ENCODE assay signal across 18 cellular contexts in genomic region chr10:50279489-50279888, GRCh38. TPM values are rescaled to one million over a fixed set of nuclear protein-coding genes. Genes with fewer than 3 reads are reported as not detected.
A peak's percentile ranks its signal among the peaks of the same experiment; 100 is the strongest.
DNase-seq lines count a peak whose midpoint lies in the region; ATAC-seq and TF ChIP-seq lines count a peak whose summit lies in the region.
"Had no signal": no experiment of that assay in that cellular context is flagged by ENCODE, and none has a peak within 500 bp of the region (broad histone marks: within the 10 kb centered on the region; RNA-seq: fewer than 3 reads in every experiment).

No MANE protein-coding gene starts in this region.

- H3K4me1 ChIP-seq in SK-N-SH (ENCODE audit: control insufficient read depth in 1 of 2, insufficient read depth in 2 of 2, low read depth in 1 of 2, low read length in 1 of 2) (no peaks in the 10 kb centered on the region), hepatocyte (ENCODE audit: insufficient read depth) (peaks cover 5% of the 10 kb centered on the region)
- H3K4me1 ChIP-seq: gastrocnemius medialis, spleen, upper lobe of left lung had no signal

- no peak for TF ChIP-seq RAD21 in SK-N-SH (IDR thresholded peaks at IDR 0.05; ENCODE audit: low read length)

- H3K9ac ChIP-seq in SK-N-SH: no peak overlapping the region

- H3K27me3 ChIP-seq in SK-N-SH (ENCODE audit: insufficient read depth): no peaks in the 10 kb centered on the region
- H3K27me3 ChIP-seq in WERI-Rb-1 (ENCODE audit: insufficient read depth, low read depth, severe bottlenecking): peaks cover 3% of the 10 kb centered on the region
- peaks cover 7% of the 10 kb centered on the region for H3K27me3 ChIP-seq in hepatocyte
- H3K27me3 ChIP-seq: gastrocnemius medialis, upper lobe of left lung had no signal

- DNase-seq in SK-N-SH (no peak), WERI-Rb-1 (peak; percentile 6), hepatocyte (ENCODE audit: low spot score) (peak; percentile 40), NCI-H1694 treated with DMSO at 0.1 percent for 48 hours (lab: John Stamatoyannopoulos, UW) (no peak), NCI-H446 treated with DMSO at 0.1 percent for 48 hours (lab: John Stamatoyannopoulos, UW) (no peak), GOT3 (lab: John Stamatoyannopoulos, UW) (no peak), NCI-H526 (lab: John Stamatoyannopoulos, UW) (no peak)
- DNase-seq: activated CD8-positive, alpha-beta memory T cell treated with anti-CD3 and anti-CD28 coated beads for 24 hours; DMS153; gastrocnemius medialis; naive thymus-derived CD8-positive, alpha-beta T cell; NCI-H146; posterior cingulate gyrus; spleen; stimulated activated naive CD4-positive, alpha-beta T cell; upper lobe of left lung had no signal

- peak; percentile 59 for ATAC-seq in SK-N-SH treated with all-trans-retinoic acid at 6 μM for 48 hours
- ATAC-seq: gastrocnemius medialis; naive thymus-derived CD8-positive, alpha-beta T cell had no signal

- no peak overlapping the region for H3K27ac ChIP-seq in SK-N-SH (ENCODE audit: low read depth in 2 of 2, low read length in 1 of 2)
- H3K27ac ChIP-seq in WERI-Rb-1: no peak overlapping the region
- no peak overlapping the region for H3K27ac ChIP-seq in hepatocyte
- H3K27ac ChIP-seq: C4-2B, gastrocnemius medialis, spleen, upper lobe of left lung had no signal

- TF ChIP-seq CTCF in SK-N-SH (IDR thresholded peaks at IDR 0.05): no peak
- TF ChIP-seq CTCF in WERI-Rb-1 (IDR thresholded peaks at IDR 0.05; ENCODE audit: low read depth, low read length): no peak
- TF ChIP-seq CTCF in hepatocyte (IDR thresholded peaks at IDR 0.05; ENCODE audit: poor library complexity): no peak

- CTCF ChIA-PET in SK-N-SH (lab: Yijun Ruan, JAX): no interaction called here

- TF ChIP-seq EP300 in SK-N-SH (IDR thresholded peaks at IDR 0.05; ENCODE audit: borderline replicate concordance in 1 of 2, low read depth in 1 of 2, low read length in 1 of 2): no peak

- H3K4me3 ChIP-seq in SK-N-SH (ENCODE audit: low read depth in 2 of 2, low read length in 1 of 2) (no peak overlapping the region), WERI-Rb-1 (ENCODE audit: low read depth, low read length) (no peak overlapping the region), hepatocyte (no peak overlapping the region)
- H3K4me3 ChIP-seq: gastrocnemius medialis, spleen, upper lobe of left lung had no signal

- no peaks in the 10 kb centered on the region for H3K79me2 ChIP-seq in SK-N-SH (ENCODE audit: insufficient read depth)
- H3K79me2 ChIP-seq in hepatocyte: no peaks in the 10 kb centered on the region

- H3K9me2 ChIP-seq in SK-N-SH (no peaks in the 10 kb centered on the region), hepatocyte (replicated peaks; ENCODE audit: insufficient read depth) (no peaks in the 10 kb centered on the region)

- H3K36me3 ChIP-seq in SK-N-SH (replicated peaks in 1 of 2; ENCODE audit: control insufficient read depth in 1 of 2, insufficient read depth in 2 of 2, low read length in 1 of 2) (no peaks in the 10 kb centered on the region), WERI-Rb-1 (no peaks in the 10 kb centered on the region), hepatocyte (replicated peaks; ENCODE audit: insufficient read depth, low read depth) (no peaks in the 10 kb centered on the region)
- H3K36me3 ChIP-seq: gastrocnemius medialis, spleen, upper lobe of left lung had no signal

- H3F3A ChIP-seq in SK-N-SH (replicated peaks; ENCODE audit: insufficient read depth): no peaks in the 10 kb centered on the region

- H2AFZ ChIP-seq in SK-N-SH (ENCODE audit: low read depth): no peak overlapping the region
- H2AFZ ChIP-seq in hepatocyte: no peak overlapping the region

- H3K4me2 ChIP-seq in SK-N-SH (no peak overlapping the region), hepatocyte (no peak overlapping the region)

- POLR2A ChIA-PET in SK-N-SH (lab: Yijun Ruan, JAX): no interaction called here

- no peaks in the 10 kb centered on the region for H4K20me1 ChIP-seq in SK-N-SH (ENCODE audit: insufficient read depth)
- no peaks in the 10 kb centered on the region for H4K20me1 ChIP-seq in hepatocyte (ENCODE audit: insufficient read depth, poor library complexity, severe bottlenecking)

- WGBS in SK-N-SH (ENCODE audit: low lambda C conversion rate): 29% methylated on average over 5 of the region's 5 CpGs
- 45% methylated on average over 5 of the region's 5 CpGs for WGBS in hepatocyte (ENCODE audit: low lambda C conversion rate, missing lambda C conversion rate)

- H3K9me3 ChIP-seq in SK-N-SH: no peaks in the 10 kb centered on the region
- H3K9me3 ChIP-seq in WERI-Rb-1 (ENCODE audit: severe bottlenecking): no peaks in the 10 kb centered on the region
- no peaks in the 10 kb centered on the region for H3K9me3 ChIP-seq in hepatocyte (ENCODE audit: low read depth)
- H3K9me3 ChIP-seq: gastrocnemius medialis, spleen, upper lobe of left lung had no signal

TF ChIP-seq in SK-N-SH treated with all-trans-retinoic acid at 6 μM for 48 hours, 23 proteins besides CTCF, POLR2A, EP300 and RAD21 (continues in another document):
- no peak for TF ChIP-seq ARNTL (CRISPR knock-in tag; IDR thresholded peaks at IDR 0.05; ENCODE audit: borderline replicate concordance, low read depth)
- no peak for TF ChIP-seq ZFP3 (CRISPR knock-in tag; IDR thresholded peaks at IDR 0.05)
- TF ChIP-seq ISL1 (CRISPR knock-in tag; IDR thresholded peaks at IDR 0.05): no peak
- no peak for TF ChIP-seq PATZ1 (CRISPR knock-in tag; IDR thresholded peaks at IDR 0.05; ENCODE audit: borderline replicate concordance)
- no peak for TF ChIP-seq ZNF565 (CRISPR knock-in tag; conservative IDR thresholded peaks at IDR 0.05; ENCODE audit: low read depth)
- TF ChIP-seq TCF4 (CRISPR knock-in tag; IDR thresholded peaks at IDR 0.05; ENCODE audit: borderline replicate concordance): no peak
- TF ChIP-seq ZNF70 (CRISPR knock-in tag; IDR thresholded peaks at IDR 0.05): no peak

TF ChIP-seq in SK-N-SH, 30 proteins besides CTCF, POLR2A, EP300 and RAD21:
- TF ChIP-seq CHD2 (IDR thresholded peaks at IDR 0.05; ENCODE audit: low read length, partially characterized antibody) (no peak), GATA2 (CRISPR knock-in tag; IDR thresholded peaks at IDR 0.05) (no peak), SIN3A (IDR thresholded peaks at IDR 0.05; ENCODE audit: borderline replicate concordance, low read depth, low read length) (no peak), POLR2AphosphoS5 (IDR thresholded peaks at IDR 0.05; ENCODE audit: low read depth, low read length) (no peak), FOXM1 (IDR thresholded peaks at IDR 0.05; ENCODE audit: low read depth) (no peak), RFX5 (IDR thresholded peaks at IDR 0.05; ENCODE audit: low read length) (no peak), MXI1 (IDR thresholded peaks at IDR 0.05; ENCODE audit: low read depth, low read length) (no peak), YY1 (IDR thresholded peaks at IDR 0.05; ENCODE audit: low read depth) (no peak), RCOR1 (IDR thresholded peaks at IDR 0.05; ENCODE audit: low read length) (no peak), FOSL2 (IDR thresholded peaks at IDR 0.05; ENCODE audit: borderline replicate concordance, low read depth) (no peak), RXRA (IDR thresholded peaks at IDR 0.05; ENCODE audit: borderline replicate concordance, low read depth) (no peak), JUND (IDR thresholded peaks at IDR 0.05) (no peak), TEAD4 (IDR thresholded peaks at IDR 0.05; ENCODE audit: borderline replicate concordance, insufficient read depth) (no peak), SMC3 (IDR thresholded peaks at IDR 0.05; ENCODE audit: low read depth, low read length) (no peak), TAF1 (IDR thresholded peaks at IDR 0.05; ENCODE audit: borderline replicate concordance, low read depth, low read length) (no peak)
- TF ChIP-seq, protein P1, sequence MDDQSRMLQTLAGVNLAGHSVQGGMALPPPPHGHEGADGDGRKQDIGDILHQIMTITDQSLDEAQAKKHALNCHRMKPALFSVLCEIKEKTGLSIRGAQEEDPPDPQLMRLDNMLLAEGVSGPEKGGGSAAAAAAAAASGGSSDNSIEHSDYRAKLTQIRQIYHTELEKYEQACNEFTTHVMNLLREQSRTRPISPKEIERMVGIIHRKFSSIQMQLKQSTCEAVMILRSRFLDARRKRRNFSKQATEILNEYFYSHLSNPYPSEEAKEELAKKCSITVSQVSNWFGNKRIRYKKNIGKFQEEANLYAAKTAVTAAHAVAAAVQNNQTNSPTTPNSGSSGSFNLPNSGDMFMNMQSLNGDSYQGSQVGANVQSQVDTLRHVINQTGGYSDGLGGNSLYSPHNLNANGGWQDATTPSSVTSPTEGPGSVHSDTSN (IDR thresholded peaks at IDR 0.05): no peak
- TF ChIP-seq, protein P2, sequence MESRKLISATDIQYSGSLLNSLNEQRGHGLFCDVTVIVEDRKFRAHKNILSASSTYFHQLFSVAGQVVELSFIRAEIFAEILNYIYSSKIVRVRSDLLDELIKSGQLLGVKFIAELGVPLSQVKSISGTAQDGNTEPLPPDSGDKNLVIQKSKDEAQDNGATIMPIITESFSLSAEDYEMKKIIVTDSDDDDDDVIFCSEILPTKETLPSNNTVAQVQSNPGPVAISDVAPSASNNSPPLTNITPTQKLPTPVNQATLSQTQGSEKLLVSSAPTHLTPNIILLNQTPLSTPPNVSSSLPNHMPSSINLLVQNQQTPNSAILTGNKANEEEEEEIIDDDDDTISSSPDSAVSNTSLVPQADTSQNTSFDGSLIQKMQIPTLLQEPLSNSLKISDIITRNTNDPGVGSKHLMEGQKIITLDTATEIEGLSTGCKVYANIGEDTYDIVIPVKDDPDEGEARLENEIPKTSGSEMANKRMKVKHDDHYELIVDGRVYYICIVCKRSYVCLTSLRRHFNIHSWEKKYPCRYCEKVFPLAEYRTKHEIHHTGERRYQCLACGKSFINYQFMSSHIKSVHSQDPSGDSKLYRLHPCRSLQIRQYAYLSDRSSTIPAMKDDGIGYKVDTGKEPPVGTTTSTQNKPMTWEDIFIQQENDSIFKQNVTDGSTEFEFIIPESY (IDR thresholded peaks at IDR 0.05; ENCODE audit: borderline replicate concordance, low read depth): no peak

RNA-seq across cellular contexts. Expression of gene ASAH2, which starts 28.2 kb away (rescaled TPM):
- polyA plus RNA-seq in SK-N-SH (2012; rRNA removed) (1.8 and 2.5 TPM in 2 replicates), hepatocyte (3.5 and 3.8 TPM in 2 replicates)
- polyA plus RNA-seq in SK-N-SH (2012; cell fraction: cytosol; rRNA removed): 2.1 and 3.9 TPM in 2 replicates
- 0.69 and 4.6 TPM in 2 replicates for polyA plus RNA-seq in SK-N-SH (2012; cell fraction: nucleus; rRNA removed)
- 7.9 and 9.7 TPM in 2 replicates for total RNA-seq in hepatocyte

Comparison
In these comparisons a context has a peak if more than half of its experiments do, and no peak if none do; other contexts are left out.
1. DNase-seq: peak in WERI-Rb-1 (single experiment) and hepatocyte (single experiment); none in SK-N-SH (single experiment), NCI-H1694 treated with DMSO at 0.1 percent for 48 hours (single experiment), NCI-H446 treated with DMSO at 0.1 percent for 48 hours (single experiment), GOT3 (single experiment) and NCI-H526 (0 of 2).